8 cellular contexts compared by ENCODE assay signal in genomic region chr2:218282173-218282991, GRCh38. TPM values are rescaled to one million over a fixed set of nuclear protein-coding genes. Genes with fewer than 3 reads are reported as not detected.
DNase-seq lines count a peak whose midpoint lies in the region; ATAC-seq and TF ChIP-seq lines count a peak whose summit lies in the region.

No MANE protein-coding gene starts in this region.

- H3K27ac ChIP-seq in breast epithelium (peak overlapping the region; percentile 95 to 97), right lobe of liver (peak overlapping the region in 2 of 3 donors; percentile 83 to 99), thyroid gland (peak overlapping the region; percentile 94 to 97 (median 97))

- H3K4me3 ChIP-seq in breast epithelium (peak overlapping the region in 2 of 3 donors; percentile 11 to 34), right lobe of liver (no peak overlapping the region), thyroid gland (replicated peaks in 1 of 3) (no peak overlapping the region)

- no peak for ATAC-seq in right lobe of liver
- no peak for ATAC-seq in HG03039 (IDR thresholded peaks at IDR 0.05; ENCODE audit: unreplicated experiment)

- H3K27me3 ChIP-seq in breast epithelium (no peaks in the 10 kb centered on the region), right lobe of liver (no peaks in the 10 kb centered on the region), thyroid gland (no peaks in the 10 kb centered on the region)

- WGBS in right lobe of liver (ENCODE audit: insufficient coverage, low coverage, low lambda C conversion rate, missing lambda C conversion rate): 20% methylated on average over 5 of the region's 17 CpGs
- 30 to 54% methylated on average over 12 to 17 of the region's 17 CpGs for WGBS in thyroid gland, 2 donors

- no peak for TF ChIP-seq POLR2A in breast epithelium (IDR thresholded peaks at IDR 0.05)
- no peak for TF ChIP-seq POLR2A in right lobe of liver (IDR thresholded peaks at IDR 0.05)
- peak in 1 of 2 donors; percentile 34 for TF ChIP-seq POLR2A in thyroid gland (IDR thresholded peaks at IDR 0.05)

- DNase-seq in SIG-M5 treated with dmso at 0.1 percent for 504 hours (lab: John Stamatoyannopoulos, UW; ENCODE audit: unreplicated experiment) (peak; percentile 46), SIG-M5 (lab: John Stamatoyannopoulos, UW) (no peak), breast epithelium (ENCODE audit: low spot score in 2 of 2) (peak; percentile 85 to 90), right lobe of liver (no peak), thyroid gland (peak; percentile 92), foreskin melanocyte (no peak)
- DNase-seq in activated CD8-positive, alpha-beta memory T cell treated with anti-CD3 and anti-CD28 coated beads, Interleukin-2, amount 50 U/mL, for 48 hours: no peak

- H3K36me3 ChIP-seq in breast epithelium (no peaks in the 10 kb centered on the region), right lobe of liver (peaks cover 9 to 47% (median 26%) of the 10 kb centered on the region in 4 donors), thyroid gland (peaks cover 34 to 40% of the 10 kb centered on the region in 2 donors)

- no peaks in the 10 kb centered on the region for H3K9me3 ChIP-seq in breast epithelium
- H3K9me3 ChIP-seq in right lobe of liver: no peaks in the 10 kb centered on the region
- no peaks in the 10 kb centered on the region for H3K9me3 ChIP-seq in thyroid gland

- TF ChIP-seq CTCF in breast epithelium (IDR thresholded peaks at IDR 0.05): no peak
- TF ChIP-seq CTCF in right lobe of liver (IDR thresholded peaks at IDR 0.05): no peak
- no peak for TF ChIP-seq CTCF in thyroid gland (IDR thresholded peaks at IDR 0.05)

- H3K4me1 ChIP-seq in breast epithelium: peaks cover 17 to 53% of the 10 kb centered on the region in 2 donors
- H3K4me1 ChIP-seq in right lobe of liver: peaks cover 2 to 63% (median 36%) of the 10 kb centered on the region in 4 donors
- peaks cover 86 to 89% of the 10 kb centered on the region in 2 donors for H3K4me1 ChIP-seq in thyroid gland

- intact Hi-C loops in breast epithelium (cut with DNase I; ENCODE audit: low total_unique reads) (no loop called here), right lobe of liver (cut with DNase I) (no loop called here), thyroid gland (cut with DNase I) (no loop called here)

RNA-seq across cellular contexts. Expression of gene TMBIM1, which starts 9.9 kb away (rescaled TPM):
- total RNA-seq in breast epithelium (100 to 1,000 TPM; 168 to 330 (median 170) TPM), right lobe of liver (100 to 1,000 TPM; 101 to 160 (median 126) TPM), thyroid gland (100 to 1,000 TPM; 272 to 341 (median 287) TPM)

RNA-seq across cellular contexts. Expression of gene PNKD, which starts 12.1 kb away (rescaled TPM):
- total RNA-seq in breast epithelium (10 to 100 TPM; 30.2 to 48.3 (median 35.6) TPM), right lobe of liver (100 to 1,000 TPM in 4 of 6 experiments, 10 to 100 TPM in 2; 78.5 to 137 (median 115) TPM), thyroid gland (100 to 1,000 TPM in 1 of 4 donors, 10 to 100 TPM in 3; 57.0 to 110 (median 81.8) TPM)

RNA-seq across cellular contexts. Expression of gene AAMP, which starts 12.4 kb away (rescaled TPM):
- total RNA-seq in breast epithelium (100 to 1,000 TPM; 150 to 164 (median 151) TPM), right lobe of liver (10 to 100 TPM; 40.0 to 99.5 (median 45.2) TPM), thyroid gland (100 to 1,000 TPM in 3 of 4 donors, 10 to 100 TPM in 1; 86.9 to 175 (median 121) TPM)

RNA-seq across cellular contexts. Expression of gene GPBAR1, which starts 21.6 kb away (rescaled TPM):
- total RNA-seq in breast epithelium: 10 to 100 TPM in 1 of 3 donors, 1 to 10 TPM in 2; 5.2 to 22.2 (median 8.5) TPM
- 1 to 10 TPM in 2 of 6 experiments, under 1 TPM in 4; 0.56 to 3.2 (median 0.94) TPM for total RNA-seq in right lobe of liver
- total RNA-seq in thyroid gland: 1 to 10 TPM in 2 of 4 donors, under 1 TPM in 2; 0.63 to 2.1 (median 1.4) TPM

Comparison
In these comparisons a context has a peak if more than half of its experiments do, and no peak if none do; other contexts are left out.
1. DNase-seq: peak in SIG-M5 treated with dmso at 0.1 percent for 504 hours (single experiment), breast epithelium (2 of 2) and thyroid gland (2 of 2); none in SIG-M5 (single experiment), right lobe of liver (0 of 3), foreskin melanocyte (single experiment) and activated CD8-positive, alpha-beta memory T cell treated with anti-CD3 and anti-CD28 coated beads, Interleukin-2, amount 50 U/mL, for 48 hours (single experiment).
2. H3K4me3 ChIP-seq: peak in breast epithelium (2 of 3); none in right lobe of liver (0 of 3) and thyroid gland (0 of 3).
3. Peak in every context shown above with its lines, with median percentiles within 50 percentile points of each other: H3K27ac ChIP-seq.